ENCODE assay signal across 9 cellular contexts in genomic region chrX:20127440-20127839, GRCh38. TPM values are rescaled to one million over a fixed set of nuclear protein-coding genes. Genes with fewer than 3 reads are reported as not detected.
DNase-seq lines count a peak whose midpoint lies in the region; ATAC-seq, FAIRE-seq and TF ChIP-seq lines count a peak whose summit lies in the region.
"Not testable (repeated sequence)": the region's sequence is repeated elsewhere in the genome, so short reads cannot be mapped to it uniquely, and the experiment has no call there.
"Had no signal": no experiment of that assay in that cellular context is flagged by ENCODE, and none has a peak within 500 bp of the region (broad histone marks: within the 10 kb centered on the region; RNA-seq: fewer than 3 reads in every experiment).

No MANE protein-coding gene starts in this region.

- CTCF ChIA-PET in mammary epithelial cell (lab: Charles Lee; ENCODE audit: low non-redundant PET): not testable (repeated sequence)

- intact Hi-C loops in mammary epithelial cell (cut with micrococcal nuclease); upper lobe of right lung (cut with DNase I): not testable (repeated sequence)

- not testable (repeated sequence) for H3K4me1 ChIP-seq in mammary epithelial cell (ENCODE audit: insufficient read depth, low read length); upper lobe of right lung

- TSS peak; percentile 37 for BruUV-seq in mammary epithelial cell (replicated peaks; lab: Mats Ljungman, UMichigan)

- not testable (repeated sequence) for H4K20me1 ChIP-seq in mammary epithelial cell (ENCODE audit: insufficient read depth, low read length)

- H3K27ac Mint-ChIP-seq in naive B cell: not testable (repeated sequence)

- ATAC-seq in GM21360 (IDR thresholded peaks at IDR 0.05; ENCODE audit: unreplicated experiment) (peak; percentile 61), HG03159 (IDR thresholded peaks at IDR 0.05; ENCODE audit: unreplicated experiment) (peak; percentile 68), naive B cell (ENCODE audit: low read depth in 2 of 2) (peak; percentile 69 to 77), upper lobe of right lung (peak; percentile 51)

- H3K4me2 ChIP-seq in mammary epithelial cell (ENCODE audit: insufficient read depth, low read depth, low read length): not testable (repeated sequence)

- 5% methylated on average over 3 of the region's 3 CpGs for WGBS in mammary epithelial cell (ENCODE audit: low coverage, missing lambda C conversion rate)

- not testable (repeated sequence) for H2AFZ ChIP-seq in mammary epithelial cell (ENCODE audit: low read depth, low read length)

- not testable (repeated sequence) for TF ChIP-seq CTCF in D721Med (IDR thresholded peaks at IDR 0.05; ENCODE audit: insufficient read depth, missing control alignments)
- TF ChIP-seq CTCF in mammary epithelial cell (conservative IDR thresholded peaks at IDR 0.05 in 1 of 2, IDR thresholded peaks at IDR 0.05 in 1 of 2; ENCODE audit: extremely low read depth in 1 of 2, insufficient read depth in 1 of 2, low read depth in 1 of 2, low read length in 2 of 2) (peak; percentile 6 to 37), upper lobe of right lung (IDR thresholded peaks at IDR 0.05) (peak; percentile 27)

- not testable (repeated sequence) for H3K79me2 ChIP-seq in mammary epithelial cell (ENCODE audit: insufficient read depth, low read length)

- not testable (repeated sequence) for H3K9me3 ChIP-seq in mammary epithelial cell (replicated peaks; ENCODE audit: insufficient read depth, low read length); upper lobe of right lung

- peaks cover 0 to 11% of the 10 kb centered on the region in 2 donors for H3K36me3 Mint-ChIP-seq in naive B cell

- DNase-seq in D721Med (ENCODE audit: insufficient read length, low spot score); RCC 7860 (ENCODE audit: low spot score); mammary epithelial cell; frontal cortex (ENCODE audit: low spot score in 2 of 2); naive B cell; upper lobe of right lung: not testable (repeated sequence)

- peaks cover 36% of the 10 kb centered on the region for H3K36me3 ChIP-seq in mammary epithelial cell (ENCODE audit: insufficient read depth, low read length)
- H3K36me3 ChIP-seq in upper lobe of right lung: peaks cover 30% of the 10 kb centered on the region

- H3K4me1 Mint-ChIP-seq in naive B cell: not testable (repeated sequence)

- not testable (repeated sequence) for H3K4me3 Mint-ChIP-seq in naive B cell

- H3K4me3 ChIP-seq in mammary epithelial cell (replicated peaks in 1 of 3; ENCODE audit: insufficient read depth in 1 of 3, low read depth in 2 of 3, low read length in 3 of 3); upper lobe of right lung: not testable (repeated sequence)

- not testable (repeated sequence) for H3K27ac ChIP-seq in mammary epithelial cell (ENCODE audit: insufficient read depth, low read depth, low read length); upper lobe of right lung

- not testable (repeated sequence) for H3K27me3 ChIP-seq in mammary epithelial cell (ENCODE audit: insufficient read depth, low read length); upper lobe of right lung

- not testable (repeated sequence) for H3K9ac ChIP-seq in mammary epithelial cell (ENCODE audit: insufficient read depth, low read length)

- in situ Hi-C loops in mammary epithelial cell (cut with MboI; ENCODE audit: low sequenced_read_pairs in 2 of 2): not testable (repeated sequence)

- FAIRE-seq in D721Med (lab: Jason Lieb, UNC): peak; percentile 44
- FAIRE-seq in RCC 7860 (lab: Jason Lieb, UNC): peak; percentile 99
- FAIRE-seq in frontal cortex (lab: Jason Lieb, UNC): peak; percentile 99

- not testable (repeated sequence) for H3K27me3 Mint-ChIP-seq in naive B cell

- dilution Hi-C loops in mammary epithelial cell (cut with HindIII; ENCODE audit: low sequenced_read_pairs): not testable (repeated sequence)

- H3K9me3 Mint-ChIP-seq in naive B cell: not testable (repeated sequence)

RNA-seq across cellular contexts. Expression of gene MAP7D2, which starts 10.7 kb away (rescaled TPM):
- total RNA-seq in mammary epithelial cell (1 to 10 TPM; 1.0 to 5.0 TPM), frontal cortex (11.4 TPM), upper lobe of right lung (0.26 TPM)
- polyA plus RNA-seq in mammary epithelial cell (3.2 TPM), naive B cell (ENCODE audit: low read depth in 6 of 6) (under 1 TPM in 2 of 6 donors, not detected in 4; 0.17 to 0.21 TPM)
- polyA minus RNA-seq in mammary epithelial cell: 5.1 TPM
- total RNA-seq: HT1080 had no signal

RNA-seq across cellular contexts. Expression of gene EIF1AX, which starts 14.2 kb away (rescaled TPM):
- 100 to 1,000 TPM in 1 of 2 donors, 10 to 100 TPM in 1; 65.5 to 201 TPM for total RNA-seq in mammary epithelial cell
- polyA plus RNA-seq in mammary epithelial cell: 82.4 TPM
- 42.8 TPM for polyA minus RNA-seq in mammary epithelial cell
- total RNA-seq in frontal cortex: 91.7 TPM
- 10 to 100 TPM; 60.6 to 98.0 (median 79.8) TPM for polyA plus RNA-seq in naive B cell (ENCODE audit: low read depth in 6 of 6)
- 59.4 TPM for total RNA-seq in upper lobe of right lung
